Comparison of ENCODE assay signal across 8 cellular contexts in the genomic region with DNA sequence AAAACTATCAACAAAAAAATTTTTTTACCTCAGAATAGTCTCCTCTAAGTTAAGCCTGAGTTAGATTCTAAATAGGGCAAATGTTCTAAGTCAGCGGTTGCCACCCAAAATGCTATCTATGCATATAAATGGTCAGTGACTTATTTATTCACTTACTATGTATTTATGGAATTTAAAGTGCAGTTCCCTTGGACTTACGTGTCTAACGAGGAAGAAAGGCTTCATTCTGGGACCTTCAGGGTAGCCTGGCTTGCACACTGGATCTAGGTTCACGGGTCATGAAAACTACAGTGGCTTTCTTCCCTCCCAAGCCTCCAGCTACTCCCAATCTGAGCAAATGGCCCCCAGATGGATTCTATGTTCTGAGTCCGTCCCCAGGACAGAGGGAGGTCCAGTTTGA.
DNase-seq lines count a peak whose midpoint lies in the region; ATAC-seq, FAIRE-seq and TF ChIP-seq lines count a peak whose summit lies in the region.

No MANE protein-coding gene starts in this region.

- H3K27ac ChIP-seq in RWPE1 = peak overlapping the region; percentile 64
- no peak overlapping the region for H3K27ac ChIP-seq in endothelial cell of umbilical vein (ENCODE audit: insufficient read depth, low read depth, low read length)
- H3K27ac ChIP-seq in prostate gland = peak overlapping the region; percentile 40 to 64

- H3K27me3 ChIP-seq in endothelial cell of umbilical vein (ENCODE audit: control insufficient read depth in 2 of 2, insufficient read depth in 2 of 2, low read length in 2 of 2) (no peaks in the 10 kb centered on the region), prostate gland (replicated peaks; ENCODE audit: insufficient read depth) (no peaks in the 10 kb centered on the region)

- H3K9me3 ChIP-seq in endothelial cell of umbilical vein (replicated peaks; ENCODE audit: control insufficient read depth, insufficient read depth, low read length) (no peaks in the 10 kb centered on the region), prostate gland (no peaks in the 10 kb centered on the region)

- BruUV-seq in endothelial cell of umbilical vein (replicated peaks; lab: Mats Ljungman, UMichigan) = no TSS peak

- TF ChIP-seq POLR2A in endothelial cell of umbilical vein (IDR thresholded peaks at IDR 0.05; ENCODE audit: low read depth, low read length) (no peak), prostate gland (IDR thresholded peaks at IDR 0.05) (no peak)

- DNase-seq in EH (ENCODE audit: low read depth) (peak; percentile 43), RWPE1 (ENCODE audit: low spot score) (no peak), endothelial cell of umbilical vein (ENCODE audit: low read depth, low spot score) (no peak), prostate gland (ENCODE audit: low spot score) (no peak), OCI-M1 (lab: John Stamatoyannopoulos, UW) (no peak), NCI-H524 treated with DMSO at 0.1 percent for 48 hours (lab: John Stamatoyannopoulos, UW) (no peak)

- no peaks in the 10 kb centered on the region for H4K20me1 ChIP-seq in endothelial cell of umbilical vein (replicated peaks; ENCODE audit: control insufficient read depth, extremely low read depth, insufficient read depth, low read length)

- 94% methylated on average over 5 of the region's 5 CpGs for WGBS in prostate gland

- POLR2A ChIA-PET in RWPE1 (lab: Yijun Ruan, JAX; ENCODE audit: low non-redundant PET) = no interaction called here
- POLR2A ChIA-PET in endothelial cell of umbilical vein (lab: Charles Lee) = no interaction called here

- peak overlapping the region; percentile 67 for H2AFZ ChIP-seq in endothelial cell of umbilical vein (ENCODE audit: low read depth, low read length)

- CTCF ChIA-PET in RWPE1 (lab: Yijun Ruan, JAX) (interaction anchor here (1.4 to 1.7 kb wide), 2 partner anchors 15 to 23 kb away, joined by 3 to 6 read pairs; no protein-coding TSS in a partner anchor), endothelial cell of umbilical vein (lab: Charles Lee) (interaction anchor here (0.7 to 2.9 kb wide), 8 partner anchors 21 to 104 kb away, joined by 3 to 14 read pairs (median 3); no protein-coding TSS in a partner anchor)

- H3K79me2 ChIP-seq in endothelial cell of umbilical vein (ENCODE audit: control insufficient read depth, insufficient read depth, low read length) = no peaks in the 10 kb centered on the region

- H3K4me2 ChIP-seq in endothelial cell of umbilical vein (ENCODE audit: insufficient read depth, low read length) = no peak overlapping the region

- intact Hi-C loops in endothelial cell of umbilical vein (cut with micrococcal nuclease) = no loop called here
- intact Hi-C loops in prostate gland (cut with DNase I) = no loop called here

- dilution Hi-C loops in endothelial cell of umbilical vein (cut with MboI; ENCODE audit: extremely low pct_ligation_motif_present, low sequenced_read_pairs) = no loop called here

- H3K36me3 ChIP-seq in endothelial cell of umbilical vein (ENCODE audit: control insufficient read depth in 2 of 2, extremely low read depth in 1 of 2, insufficient read depth in 2 of 2, low read length in 2 of 2) (no peaks in the 10 kb centered on the region), prostate gland (no peaks in the 10 kb centered on the region)

- ATAC-seq in GM18909 (IDR thresholded peaks at IDR 0.05; ENCODE audit: poor library complexity, unreplicated experiment) (no peak), GM21619 (IDR thresholded peaks at IDR 0.05; ENCODE audit: unreplicated experiment) (no peak)

- no peak for FAIRE-seq in endothelial cell of umbilical vein (lab: Jason Lieb, UNC)

- H3K4me1 ChIP-seq in endothelial cell of umbilical vein (ENCODE audit: control insufficient read depth, extremely low read depth, insufficient read depth, low read length) = peaks cover 37% of the 10 kb centered on the region
- peaks cover 9% of the 10 kb centered on the region for H3K4me1 ChIP-seq in prostate gland (replicated peaks)

- no peak overlapping the region for H3K9ac ChIP-seq in endothelial cell of umbilical vein (replicated peaks; ENCODE audit: extremely low read depth, insufficient read depth, low read length)

- H3K4me3 ChIP-seq in endothelial cell of umbilical vein (replicated peaks in 1 of 3; ENCODE audit: insufficient read depth in 1 of 3, low read depth in 1 of 3, low read length in 3 of 3) (no peak overlapping the region), prostate gland (no peak overlapping the region)

- TF ChIP-seq CTCF in RWPE1 (conservative IDR thresholded peaks at IDR 0.05; ENCODE audit: low read depth) (no peak), endothelial cell of umbilical vein (IDR thresholded peaks at IDR 0.05; ENCODE audit: extremely low read depth in 1 of 2, insufficient read depth in 1 of 2, low read depth in 1 of 2, low read length in 2 of 2) (no peak), prostate gland (IDR thresholded peaks at IDR 0.05) (no peak)

- H3K9me1 ChIP-seq in endothelial cell of umbilical vein (replicated peaks; ENCODE audit: control insufficient read depth, extremely low read depth, insufficient read depth, low read length) = no peaks in the 10 kb centered on the region

TF ChIP-seq in endothelial cell of umbilical vein, 7 proteins besides CTCF, POLR2A, EP300 and RAD21:
- TF ChIP-seq, protein P1, sequence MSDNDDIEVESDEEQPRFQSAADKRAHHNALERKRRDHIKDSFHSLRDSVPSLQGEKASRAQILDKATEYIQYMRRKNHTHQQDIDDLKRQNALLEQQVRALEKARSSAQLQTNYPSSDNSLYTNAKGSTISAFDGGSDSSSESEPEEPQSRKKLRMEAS (IDR thresholded peaks at IDR 0.05; ENCODE audit: insufficient read depth, insufficient read length) = no peak
- TF ChIP-seq FOS (IDR thresholded peaks at IDR 0.05; ENCODE audit: borderline replicate concordance, insufficient read depth, low read length) = no peak
- no peak for TF ChIP-seq MYC (IDR thresholded peaks at IDR 0.05; ENCODE audit: low read depth, low read length)
- no peak for TF ChIP-seq POLR2AphosphoS5 (IDR thresholded peaks at IDR 0.05; ENCODE audit: insufficient read depth, low read depth, low read length)
- TF ChIP-seq JUN (IDR thresholded peaks at IDR 0.05; ENCODE audit: borderline replicate concordance, insufficient read depth, insufficient read length, low read depth) = no peak
- no peak for TF ChIP-seq EZH2 (IDR thresholded peaks at IDR 0.05; ENCODE audit: borderline replicate concordance, low read depth, low read length, severe bottlenecking)
- TF ChIP-seq GATA2 (IDR thresholded peaks at IDR 0.05; ENCODE audit: insufficient read depth, insufficient read length, low read depth, low read length) = no peak
TF ChIP-seq in endothelial cell of umbilical vein: peak in this region for 0.
